In genomic region chr10:52308251-52309031, GRCh38 we compare ENCODE assay signal across 8 cellular contexts. TPM values are rescaled to one million over a fixed set of nuclear protein-coding genes. Genes with fewer than 3 reads are reported as not detected.
DNase-seq lines count a peak whose midpoint lies in the region; ATAC-seq and TF ChIP-seq lines count a peak whose summit lies in the region.

No MANE protein-coding gene starts in this region.

- H3K4me1 ChIP-seq in colonic mucosa (no peaks in the 10 kb centered on the region), spleen (peaks cover 5 to 22% (median 13%) of the 10 kb centered on the region in 6 donors)

- TF ChIP-seq POLR2A in spleen (IDR thresholded peaks at IDR 0.05) = no peak

- H3K27ac ChIP-seq in colonic mucosa (no peak overlapping the region), spleen (no peak overlapping the region)

- H3K9ac ChIP-seq in colonic mucosa (ENCODE audit: low read depth in 2 of 2, low read length in 2 of 2) = peak overlapping the region in 1 of 2 donors; percentile 35

- TF ChIP-seq CTCF in colonic mucosa (IDR thresholded peaks at IDR 0.05) (peak; percentile 55), spleen (IDR thresholded peaks at IDR 0.05 in 8 of 11, conservative IDR thresholded peaks at IDR 0.05 in 3 of 11) (peak in 10 of 11 experiments; percentile 17 to 71 (median 48))

- H3K27me3 ChIP-seq in colonic mucosa (peaks cover 15% of the 10 kb centered on the region), spleen (replicated peaks in 1 of 7) (peaks cover 4 to 56% (median 25%) of the 10 kb centered on the region in 7 donors)

- H3K9me3 ChIP-seq in colonic mucosa = no peaks in the 10 kb centered on the region
- no peaks in the 10 kb centered on the region for H3K9me3 ChIP-seq in spleen

- DNase-seq in DMS53 (lab: John Stamatoyannopoulos, UW) (peak; percentile 84), OCI-M1 (lab: John Stamatoyannopoulos, UW) (peak; percentile 75), colonic mucosa (peak; percentile 35), kidney glomerular epithelial cell (lab: John Stamatoyannopoulos, UW) (peak; percentile 72), spleen (peak; percentile 74), GF-D8 (lab: John Stamatoyannopoulos, UW) (no peak)

- 5 to 10% (median 6%) methylated on average over 40 of the region's 40 CpGs for WGBS in spleen, 5 donors

- ATAC-seq in GM19395 (IDR thresholded peaks at IDR 0.05; ENCODE audit: unreplicated experiment) (peak; percentile 83), HG03439 (IDR thresholded peaks at IDR 0.05; ENCODE audit: unreplicated experiment) (peak; percentile 90)

- intact Hi-C loops in colonic mucosa (cut with DNase I) (loop anchor here (5.0 kb wide), 1 partner anchor 179 kb away; no protein-coding TSS in a partner anchor), spleen (cut with DNase I; ENCODE audit: low total_unique reads) (loop anchor here (5.0 kb wide), 1 partner anchor 179 kb away; no protein-coding TSS in a partner anchor)

- H3K36me3 ChIP-seq in colonic mucosa = no peaks in the 10 kb centered on the region
- no peaks in the 10 kb centered on the region for H3K36me3 ChIP-seq in spleen

- H3K4me3 ChIP-seq in colonic mucosa = peak overlapping the region; percentile 48
- H3K4me3 ChIP-seq in spleen = peak overlapping the region; percentile 1 to 63 (median 33)

RNA-seq across cellular contexts. Expression of gene DKK1, which starts 5.6 kb away (rescaled TPM):
- under 1 TPM in 1 of 2 donors, not detected in 1; 0.82 TPM for total RNA-seq in colonic mucosa
- 1 to 10 TPM in 4 of 7 donors, under 1 TPM in 1, not detected in 2; 0.44 to 4.4 (median 1.4) TPM for total RNA-seq in spleen
- polyA plus RNA-seq in spleen = 1 to 10 TPM; 4.9 to 7.7 (median 6.9) TPM
